ENCODE assay signal across 1 cellular context in the genomic region with DNA sequence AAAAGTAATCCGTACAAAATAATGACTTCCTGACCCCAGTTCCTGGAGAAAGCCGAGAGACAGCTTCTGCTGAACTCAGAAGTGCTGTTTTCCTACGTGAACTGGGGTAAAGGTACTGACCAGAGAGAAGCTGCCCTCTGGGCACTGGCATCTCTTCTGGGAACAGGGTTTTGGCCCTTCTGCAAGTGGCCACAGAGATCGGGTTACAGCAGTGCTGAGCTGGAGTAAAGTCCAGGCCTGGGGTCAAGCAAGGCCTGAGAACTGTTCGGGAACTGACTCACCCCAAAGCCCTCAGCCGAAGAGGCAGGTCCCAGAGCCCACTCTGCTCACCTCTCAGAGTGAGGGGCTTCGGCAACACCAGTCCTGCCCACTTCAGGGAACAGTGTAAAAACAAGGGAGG.
TF ChIP-seq lines count a peak whose summit lies in the region.

No MANE protein-coding gene starts in this region.

TF ChIP-seq in GM23338, 12 proteins besides CTCF, POLR2A, EP300 and RAD21 (continued from another document):
- TF ChIP-seq ZNF462 (CRISPR knock-in tag; IDR thresholded peaks at IDR 0.05), result no peak
- TF ChIP-seq JUNB (IDR thresholded peaks at IDR 0.05; ENCODE audit: unreplicated experiment), result no peak
- TF ChIP-seq NANOG (IDR thresholded peaks at IDR 0.05; ENCODE audit: borderline replicate concordance), result no peak
- TF ChIP-seq EZH2phosphoT487 (IDR thresholded peaks at IDR 0.05; ENCODE audit: unreplicated experiment), result no peak
- no peak for TF ChIP-seq EZH2 (IDR thresholded peaks at IDR 0.05; ENCODE audit: low read depth, unreplicated experiment)
- no peak for TF ChIP-seq STAT1 (IDR thresholded peaks at IDR 0.05; ENCODE audit: unreplicated experiment)
- TF ChIP-seq, protein P1, sequence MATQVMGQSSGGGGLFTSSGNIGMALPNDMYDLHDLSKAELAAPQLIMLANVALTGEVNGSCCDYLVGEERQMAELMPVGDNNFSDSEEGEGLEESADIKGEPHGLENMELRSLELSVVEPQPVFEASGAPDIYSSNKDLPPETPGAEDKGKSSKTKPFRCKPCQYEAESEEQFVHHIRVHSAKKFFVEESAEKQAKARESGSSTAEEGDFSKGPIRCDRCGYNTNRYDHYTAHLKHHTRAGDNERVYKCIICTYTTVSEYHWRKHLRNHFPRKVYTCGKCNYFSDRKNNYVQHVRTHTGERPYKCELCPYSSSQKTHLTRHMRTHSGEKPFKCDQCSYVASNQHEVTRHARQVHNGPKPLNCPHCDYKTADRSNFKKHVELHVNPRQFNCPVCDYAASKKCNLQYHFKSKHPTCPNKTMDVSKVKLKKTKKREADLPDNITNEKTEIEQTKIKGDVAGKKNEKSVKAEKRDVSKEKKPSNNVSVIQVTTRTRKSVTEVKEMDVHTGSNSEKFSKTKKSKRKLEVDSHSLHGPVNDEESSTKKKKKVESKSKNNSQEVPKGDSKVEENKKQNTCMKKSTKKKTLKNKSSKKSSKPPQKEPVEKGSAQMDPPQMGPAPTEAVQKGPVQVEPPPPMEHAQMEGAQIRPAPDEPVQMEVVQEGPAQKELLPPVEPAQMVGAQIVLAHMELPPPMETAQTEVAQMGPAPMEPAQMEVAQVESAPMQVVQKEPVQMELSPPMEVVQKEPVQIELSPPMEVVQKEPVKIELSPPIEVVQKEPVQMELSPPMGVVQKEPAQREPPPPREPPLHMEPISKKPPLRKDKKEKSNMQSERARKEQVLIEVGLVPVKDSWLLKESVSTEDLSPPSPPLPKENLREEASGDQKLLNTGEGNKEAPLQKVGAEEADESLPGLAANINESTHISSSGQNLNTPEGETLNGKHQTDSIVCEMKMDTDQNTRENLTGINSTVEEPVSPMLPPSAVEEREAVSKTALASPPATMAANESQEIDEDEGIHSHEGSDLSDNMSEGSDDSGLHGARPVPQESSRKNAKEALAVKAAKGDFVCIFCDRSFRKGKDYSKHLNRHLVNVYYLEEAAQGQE (IDR thresholded peaks at IDR 0.05; ENCODE audit: unreplicated experiment), result no peak
- TF ChIP-seq, protein P2, sequence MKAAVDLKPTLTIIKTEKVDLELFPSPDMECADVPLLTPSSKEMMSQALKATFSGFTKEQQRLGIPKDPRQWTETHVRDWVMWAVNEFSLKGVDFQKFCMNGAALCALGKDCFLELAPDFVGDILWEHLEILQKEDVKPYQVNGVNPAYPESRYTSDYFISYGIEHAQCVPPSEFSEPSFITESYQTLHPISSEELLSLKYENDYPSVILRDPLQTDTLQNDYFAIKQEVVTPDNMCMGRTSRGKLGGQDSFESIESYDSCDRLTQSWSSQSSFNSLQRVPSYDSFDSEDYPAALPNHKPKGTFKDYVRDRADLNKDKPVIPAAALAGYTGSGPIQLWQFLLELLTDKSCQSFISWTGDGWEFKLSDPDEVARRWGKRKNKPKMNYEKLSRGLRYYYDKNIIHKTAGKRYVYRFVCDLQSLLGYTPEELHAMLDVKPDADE (IDR thresholded peaks at IDR 0.05), result no peak
- TF ChIP-seq POLR2AphosphoS5 (IDR thresholded peaks at IDR 0.05; ENCODE audit: low read depth), result no peak
